In genomic region chr5:141883948-141884318, GRCh38 we compare ENCODE assay signal across 1 cellular context.
TF ChIP-seq lines count a peak whose summit lies in the region.

No MANE protein-coding gene starts in this region.

TF ChIP-seq in H1, 55 proteins besides CTCF, POLR2A, EP300 and RAD21:
- TF ChIP-seq RXRA (IDR thresholded peaks at IDR 0.05; ENCODE audit: insufficient read depth, low read depth, low read length) (no peak), GABPA (IDR thresholded peaks at IDR 0.05; ENCODE audit: borderline replicate concordance, insufficient read depth, low read length) (no peak), EGR1 (IDR thresholded peaks at IDR 0.05; ENCODE audit: borderline replicate concordance, low read depth, low read length) (no peak), ATF3 (IDR thresholded peaks at IDR 0.05; ENCODE audit: insufficient read depth, low read depth, low read length) (no peak), FOSL1 (IDR thresholded peaks at IDR 0.05; ENCODE audit: insufficient read depth, low read depth, low read length) (no peak), JUND (IDR thresholded peaks at IDR 0.05; ENCODE audit: low read length) (no peak), TAF7 (optimal IDR thresholded peaks at IDR 0.05; ENCODE audit: borderline replicate concordance, low read depth, low read length) (no peak), GTF2F1 (IDR thresholded peaks at IDR 0.05; ENCODE audit: borderline replicate concordance, low read depth, low read length) (no peak), ATF2 (IDR thresholded peaks at IDR 0.05; ENCODE audit: low read length) (no peak), RBBP5 (IDR thresholded peaks at IDR 0.05; ENCODE audit: borderline replicate concordance, low read depth, low read length) (no peak), SUZ12 (IDR thresholded peaks at IDR 0.05; ENCODE audit: low read length) (no peak), HDAC6 (IDR thresholded peaks at IDR 0.05; ENCODE audit: low read depth, low read length) (no peak), CEBPB (IDR thresholded peaks at IDR 0.05; ENCODE audit: low read depth, low read length) (no peak), TEAD4 (IDR thresholded peaks at IDR 0.05; ENCODE audit: low read depth, low read length) (no peak), MAFK (IDR thresholded peaks at IDR 0.05; ENCODE audit: low read depth, low read length) (no peak), SRF (IDR thresholded peaks at IDR 0.05; ENCODE audit: low read depth, low read length) (no peak), CREB1 (IDR thresholded peaks at IDR 0.05) (no peak), ZNF274 (IDR thresholded peaks at IDR 0.05; ENCODE audit: borderline replicate concordance, extremely low read depth, low read length) (no peak), TCF12 (IDR thresholded peaks at IDR 0.05; ENCODE audit: low read depth, low read length) (no peak), SAP30 (IDR thresholded peaks at IDR 0.05; ENCODE audit: insufficient read depth, insufficient replicate concordance, low read length) (no peak)
